11 cellular contexts compared by ENCODE assay signal in the genomic region with DNA sequence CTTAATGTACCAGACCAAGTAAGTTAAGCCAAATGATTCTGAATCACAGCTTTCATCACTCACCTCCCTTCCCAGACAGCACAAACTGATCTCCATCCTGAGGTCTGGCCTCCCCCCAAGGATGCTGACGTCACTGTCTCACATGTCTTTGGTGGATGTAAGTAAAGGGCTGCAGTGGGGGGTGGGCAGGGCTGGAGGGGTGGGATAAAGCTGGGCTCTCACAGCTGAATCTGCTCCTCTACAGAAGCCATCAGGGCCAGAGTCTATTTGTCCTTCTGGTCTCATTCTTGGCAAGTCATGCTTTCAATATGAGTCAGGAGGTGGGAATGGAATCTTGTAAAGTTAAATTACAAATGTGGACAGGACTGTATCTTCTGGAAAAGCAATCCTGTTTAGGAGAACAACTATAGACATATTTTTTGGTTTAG. TPM values are rescaled to one million over a fixed set of nuclear protein-coding genes. Genes with fewer than 3 reads are reported as not detected.
DNase-seq lines count a peak whose midpoint lies in the region; ATAC-seq and TF ChIP-seq lines count a peak whose summit lies in the region.
"Had no signal": no experiment of that assay in that cellular context is flagged by ENCODE, and none has a peak within 500 bp of the region (broad histone marks: within the 10 kb centered on the region; RNA-seq: fewer than 3 reads in every experiment).

No MANE protein-coding gene starts in this region.

- H3K27me3 ChIP-seq in breast epithelium: no peaks in the 10 kb centered on the region
- no peaks in the 10 kb centered on the region for H3K27me3 ChIP-seq in lung (ENCODE audit: control insufficient read depth, insufficient read depth)

- TF ChIP-seq CTCF in MCF 10A (IDR thresholded peaks at IDR 0.05; ENCODE audit: unreplicated experiment): no peak
- no peak for TF ChIP-seq CTCF in breast epithelium (IDR thresholded peaks at IDR 0.05)
- no peak for TF ChIP-seq CTCF in lung (IDR thresholded peaks at IDR 0.05; ENCODE audit: control extremely low read depth, extremely low read depth)
- no peak for TF ChIP-seq CTCF in CD14-positive monocyte (IDR thresholded peaks at IDR 0.05)

- H3K4me1 Mint-ChIP-seq in MCF 10A (ENCODE audit: insufficient read depth, unreplicated experiment) (peaks cover 20% of the 10 kb centered on the region), CD14-positive monocyte (no peaks in the 10 kb centered on the region)

- H3K4me1 ChIP-seq in breast epithelium (no peaks in the 10 kb centered on the region), lung (ENCODE audit: control insufficient read depth in 2 of 2, insufficient read depth in 2 of 2, low read length in 2 of 2) (peaks cover 0 to 5% of the 10 kb centered on the region in 2 donors)

- no peaks in the 10 kb centered on the region for H3K9me3 ChIP-seq in breast epithelium
- no peaks in the 10 kb centered on the region for H3K9me3 ChIP-seq in lung (ENCODE audit: control insufficient read depth in 2 of 2, insufficient read depth in 1 of 2, low read length in 1 of 2)

- BruUV-seq in MCF 10A (replicated peaks; lab: Mats Ljungman, UMichigan): no TSS peak

- H3K4me3 ChIP-seq in breast epithelium (no peak overlapping the region), lung (no peak overlapping the region)

- intact Hi-C loops in MCF 10A (cut with micrococcal nuclease): no loop called here
- intact Hi-C loops in breast epithelium (cut with DNase I; ENCODE audit: low total_unique reads): no loop called here
- intact Hi-C loops in CD14-positive monocyte (cut with micrococcal nuclease): no loop called here

- no peaks in the 10 kb centered on the region for H3K36me3 Mint-ChIP-seq in MCF 10A (ENCODE audit: insufficient read depth, unreplicated experiment)
- no peaks in the 10 kb centered on the region for H3K36me3 Mint-ChIP-seq in CD14-positive monocyte

- peak; percentile 82 for DNase-seq in MCF 10A (ENCODE audit: unreplicated experiment)
- DNase-seq in breast epithelium (ENCODE audit: low spot score in 2 of 2): no peak
- peak; percentile 68 for DNase-seq in dedifferentiated amniotic fluid mesenchymal stem cell (ENCODE audit: extremely low spot score)
- DNase-seq in lung (ENCODE audit: low spot score): peak; percentile 52
- no peak for DNase-seq in caudate nucleus (lab: John Stamatoyannopoulos, UW)
- no peak for DNase-seq in CD14-positive monocyte (ENCODE audit: low spot score)
- DNase-seq: activated T-cell treated with anti-CD3 and anti-CD28 coated beads, Interleukin-2, amount 50 U/mL, for 24 hours; effector CD8-positive, alpha-beta T cell had no signal

- POLR2A ChIA-PET in MCF 10A (lab: Yijun Ruan, JAX): interaction anchor here (0.5 to 1.4 kb wide), 8 partner anchors 8 to 313 kb away, joined by 3 to 5 read pairs (median 3); a partner anchor contains a TSS

- WGBS in lung, 2 donors: 73 to 91% methylated on average over 1 of the region's 1 CpG

- H3K27me3 Mint-ChIP-seq in MCF 10A (ENCODE audit: insufficient read depth, unreplicated experiment): no peaks in the 10 kb centered on the region
- peaks cover 2 to 3% (median 3%) of the 10 kb centered on the region in 3 donors for H3K27me3 Mint-ChIP-seq in CD14-positive monocyte (ENCODE audit: low read depth in 3 of 3)

- H3K27ac Mint-ChIP-seq in MCF 10A (ENCODE audit: low read depth, unreplicated experiment) (peak overlapping the region; percentile 55), CD14-positive monocyte (no peak overlapping the region)
- H3K27ac Mint-ChIP-seq: activated T-cell treated with anti-CD3 and anti-CD28 coated beads, Interleukin-2, amount 50 U/mL, for 24 hours had no signal

- no peak for TF ChIP-seq POLR2A in breast epithelium (IDR thresholded peaks at IDR 0.05)

- H3K27ac ChIP-seq in breast epithelium (peak overlapping the region in 1 of 2 donors; percentile 57), lung (ENCODE audit: low read depth in 1 of 2, low read length in 1 of 2) (no peak overlapping the region), caudate nucleus (ENCODE audit: low read depth, low read length) (no peak overlapping the region)
- H3K27ac ChIP-seq: 22Rv1 had no signal

- H3K4me3 Mint-ChIP-seq in MCF 10A (ENCODE audit: unreplicated experiment) (no peak overlapping the region), CD14-positive monocyte (no peak overlapping the region)
- H3K4me3 Mint-ChIP-seq: activated T-cell treated with anti-CD3 and anti-CD28 coated beads, Interleukin-2, amount 50 U/mL, for 24 hours had no signal

- H3K9me3 Mint-ChIP-seq in MCF 10A (ENCODE audit: unreplicated experiment) (no peaks in the 10 kb centered on the region), CD14-positive monocyte (no peaks in the 10 kb centered on the region)
- H3K9me3 Mint-ChIP-seq: activated T-cell treated with anti-CD3 and anti-CD28 coated beads, Interleukin-2, amount 50 U/mL, for 24 hours had no signal

- H3K36me3 ChIP-seq in breast epithelium (no peaks in the 10 kb centered on the region), lung (ENCODE audit: control insufficient read depth in 2 of 2, insufficient read depth in 2 of 2, low read length in 2 of 2) (no peaks in the 10 kb centered on the region)

- ATAC-seq in lung (ENCODE audit: insufficient read depth, low FRiP score) (peak; percentile 41), HG02588 (IDR thresholded peaks at IDR 0.05; ENCODE audit: unreplicated experiment) (no peak), GM21423 (IDR thresholded peaks at IDR 0.05; ENCODE audit: unreplicated experiment) (no peak)

- CTCF ChIA-PET in MCF 10A (lab: Yijun Ruan, JAX): interaction anchor here (0.6 to 1.7 kb wide), 5 partner anchors 23 to 373 kb away, joined by 3 to 7 read pairs (median 4); no protein-coding TSS in a partner anchor

RNA-seq across cellular contexts. Expression of a gene that starts 32.7 kb away (rescaled TPM):
- total RNA-seq in MCF 10A (2022): 0.15 and 0.93 TPM in 2 replicates
- under 1 TPM; 0.29 to 0.66 (median 0.48) TPM for total RNA-seq in breast epithelium
- total RNA-seq in lung: 1 to 10 TPM in 1 of 2 donors, under 1 TPM in 1; 0.40 to 3.3 TPM
- 1 to 10 TPM in 1 of 2 donors, under 1 TPM in 1; 0.89 to 1.1 TPM for polyA plus RNA-seq in lung
- polyA plus RNA-seq in CD14-positive monocyte: not detected

Comparison
In these comparisons a context has a peak if more than half of its experiments do, and no peak if none do; other contexts are left out.
1. DNase-seq: peak in MCF 10A (single experiment), dedifferentiated amniotic fluid mesenchymal stem cell (single experiment) and lung (single experiment); none in breast epithelium (0 of 2), caudate nucleus (0 of 61) and CD14-positive monocyte (single experiment).